11 cellular contexts compared by ENCODE assay signal in genomic region chr16:58843675-58844074, GRCh38.
A peak's percentile ranks its signal among the peaks of the same experiment; 100 is the strongest.
DNase-seq lines count a peak whose midpoint lies in the region; TF ChIP-seq lines count a peak whose summit lies in the region.
"Had no signal": no experiment of that assay in that cellular context is flagged by ENCODE, and none has a peak within 500 bp of the region (broad histone marks: within the 10 kb centered on the region; RNA-seq: fewer than 3 reads in every experiment).

No MANE protein-coding gene starts in this region.

- H3K79me2 ChIP-seq in smooth muscle cell (ENCODE audit: low read depth): no peaks in the 10 kb centered on the region

- no peaks in the 10 kb centered on the region for H3K9me3 ChIP-seq in smooth muscle cell (replicated peaks; ENCODE audit: low read depth)
- no peaks in the 10 kb centered on the region for H3K9me3 ChIP-seq in esophagus squamous epithelium

- no peak overlapping the region for H2AFZ ChIP-seq in smooth muscle cell (ENCODE audit: low read depth)

- H3K27ac ChIP-seq in smooth muscle cell (ENCODE audit: low read depth) (no peak overlapping the region), esophagus squamous epithelium (no peak overlapping the region)
- H3K27ac ChIP-seq: SK-N-MC had no signal

- no peaks in the 10 kb centered on the region for H3K36me3 ChIP-seq in smooth muscle cell (ENCODE audit: low read depth)
- H3K36me3 ChIP-seq in esophagus squamous epithelium: no peaks in the 10 kb centered on the region
- H3K36me3 ChIP-seq: BLaER1 treated with 17β-estradiol and CSF1 and Interleukin-3, amounts not matched to agents 10 nM and 100 nM had no signal

- no peaks in the 10 kb centered on the region for H4K20me1 ChIP-seq in smooth muscle cell (ENCODE audit: low read depth)
- H4K20me1 ChIP-seq: BLaER1 treated with 17β-estradiol and CSF1 and Interleukin-3, amounts not matched to agents 10 nM and 100 nM had no signal

- 51% methylated on average over 2 of the region's 2 CpGs for WGBS in smooth muscle cell (ENCODE audit: low lambda C conversion rate)
- WGBS in esophagus squamous epithelium, 2 donors: 8 to 21% methylated on average over 2 of the region's 2 CpGs

- peak; percentile 55 for TF ChIP-seq CTCF in LNCaP clone FGC (IDR thresholded peaks at IDR 0.05; ENCODE audit: control insufficient read depth, extremely low read depth, insufficient read depth)
- peak; percentile 43 for TF ChIP-seq CTCF in smooth muscle cell (IDR thresholded peaks at IDR 0.05; ENCODE audit: borderline replicate concordance, insufficient read depth, poor library complexity, severe bottlenecking)
- peak in 2 of 6 experiments; percentile 4 to 27 for TF ChIP-seq CTCF in esophagus squamous epithelium (IDR thresholded peaks at IDR 0.05)

- peak; percentile 13 to 49 for DNase-seq in NOMO-1 (lab: John Stamatoyannopoulos, UW; ENCODE audit: unreplicated experiment in 2 of 2)
- no peak for DNase-seq in NOMO-1 treated with dmso at 0.1 percent for 144 hours (lab: John Stamatoyannopoulos, UW; ENCODE audit: unreplicated experiment)
- no peak for DNase-seq in LNCaP clone FGC (ENCODE audit: low read depth)
- peak; percentile 37 for DNase-seq in dedifferentiated amniotic fluid mesenchymal stem cell (ENCODE audit: extremely low spot score)
- DNase-seq in smooth muscle cell (lab: John Stamatoyannopoulos, UW; ENCODE audit: unreplicated experiment): no peak
- DNase-seq in esophagus squamous epithelium (lab: John Stamatoyannopoulos, UW): no peak
- DNase-seq in stimulated activated naive CD4-positive, alpha-beta T cell (lab: John Stamatoyannopoulos, UW): no peak
- no peak for DNase-seq in DMS153 (lab: John Stamatoyannopoulos, UW)
- DNase-seq: stimulated activated naive B cell treated with anti-CD40 and anti-IgM and Interleukin-4, amounts not matched to agents 10 μg/mL and 1 μg/mL and 100 μg/mL, for 72 hours had no signal

- no peak overlapping the region for H3K4me2 ChIP-seq in smooth muscle cell
- H3K4me2 ChIP-seq: BLaER1 treated with 17β-estradiol and CSF1 and Interleukin-3, amounts not matched to agents 10 nM and 100 nM had no signal

- no peak for TF ChIP-seq POLR2A in esophagus squamous epithelium (IDR thresholded peaks at IDR 0.05)

- H3K27me3 ChIP-seq in smooth muscle cell (ENCODE audit: low read depth): no peaks in the 10 kb centered on the region
- no peaks in the 10 kb centered on the region for H3K27me3 ChIP-seq in esophagus squamous epithelium
- H3K27me3 ChIP-seq: BLaER1 treated with 17β-estradiol and CSF1 and Interleukin-3, amounts not matched to agents 10 nM and 100 nM had no signal

- no peaks in the 10 kb centered on the region for H3F3A ChIP-seq in smooth muscle cell (ENCODE audit: low read depth)

- intact Hi-C loops in esophagus squamous epithelium (cut with DNase I): no loop called here

- H3K4me3 ChIP-seq in LNCaP clone FGC (ENCODE audit: low read depth, low read length): no peak overlapping the region
- no peak overlapping the region for H3K4me3 ChIP-seq in smooth muscle cell
- no peak overlapping the region for H3K4me3 ChIP-seq in esophagus squamous epithelium
- H3K4me3 ChIP-seq: BLaER1 treated with 17β-estradiol and CSF1 and Interleukin-3, amounts not matched to agents 10 nM and 100 nM; SK-N-MC had no signal

- H3K4me1 ChIP-seq in smooth muscle cell (ENCODE audit: low read depth) (no peaks in the 10 kb centered on the region), esophagus squamous epithelium (no peaks in the 10 kb centered on the region)

- no peak overlapping the region for H3K9ac ChIP-seq in smooth muscle cell (ENCODE audit: low read depth)
- H3K9ac ChIP-seq: BLaER1 treated with 17β-estradiol and CSF1 and Interleukin-3, amounts not matched to agents 10 nM and 100 nM had no signal

Comparison
In these comparisons a context has a peak if more than half of its experiments do, and no peak if none do; other contexts are left out.
1. DNase-seq: peak in NOMO-1 (2 of 2) and dedifferentiated amniotic fluid mesenchymal stem cell (single experiment); none in NOMO-1 treated with dmso at 0.1 percent for 144 hours (single experiment), LNCaP clone FGC (single experiment), smooth muscle cell (single experiment), esophagus squamous epithelium (single experiment), stimulated activated naive CD4-positive, alpha-beta T cell (0 of 6) and DMS153 (single experiment).